21 cellular contexts compared by ENCODE assay signal in the genomic region with DNA sequence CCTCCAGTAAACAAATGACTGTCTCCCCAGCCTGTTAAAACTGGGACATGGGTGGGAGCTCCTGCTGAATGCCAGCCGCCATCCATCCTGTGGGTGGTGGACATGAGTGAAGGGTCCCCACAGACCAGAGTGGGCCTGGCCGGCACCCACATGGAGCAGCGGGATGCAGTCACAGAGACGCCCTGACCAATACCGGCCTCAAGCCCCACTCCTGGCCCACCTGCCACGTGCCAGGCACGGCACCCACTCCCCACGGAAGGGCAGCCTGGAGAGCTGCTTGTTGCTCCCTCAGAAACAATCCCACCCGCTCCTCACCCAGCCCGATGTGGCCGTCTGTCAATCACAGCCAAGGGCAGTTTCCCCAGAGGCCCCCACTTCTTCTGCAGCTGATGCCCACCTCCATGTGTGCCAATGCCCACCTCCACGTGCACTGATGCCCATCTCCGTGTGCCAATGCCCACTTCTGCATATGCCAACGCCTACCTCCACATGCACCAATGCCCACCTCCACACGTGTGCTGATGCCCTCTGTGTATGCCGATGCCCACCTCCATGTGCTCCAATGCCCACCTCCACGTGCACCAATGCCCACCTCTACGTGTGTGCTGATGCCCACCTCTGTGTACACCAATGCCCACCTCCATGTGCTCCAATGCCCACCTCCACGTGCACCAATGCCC.
"Had no signal": no experiment of that assay in that cellular context is flagged by ENCODE, and none has a peak within 500 bp of the region (broad histone marks: within the 10 kb centered on the region; RNA-seq: fewer than 3 reads in every experiment).

No MANE protein-coding gene starts in this region.

- H3K27ac ChIP-seq: epithelial cell of prostate, heart left ventricle, left lung, right lobe of liver, tibial artery had no signal

- H3K4me3 ChIP-seq: heart left ventricle, left lung, right lobe of liver, smooth muscle cell, tibial artery had no signal

- H3K36me3 ChIP-seq: right lobe of liver had no signal

- H3K27me3 ChIP-seq: heart left ventricle, left lung, right lobe of liver, tibial artery had no signal

- DNase-seq: activated CD4-positive, alpha-beta T cell treated with anti-CD3 and anti-CD28 coated beads for 36 hours; activated CD4-positive, alpha-beta T cell treated with anti-CD3 and anti-CD28 coated beads, Interleukin-2, amount 50 U/mL, for 4 hours; activated CD8-positive, alpha-beta memory T cell treated with anti-CD3 and anti-CD28 coated beads for 24 hours; activated CD8-positive, alpha-beta memory T cell treated with anti-CD3 and anti-CD28 coated beads, Interleukin-2, amount 50 U/mL, for 4 hours; activated naive CD4-positive, alpha-beta T cell treated with Interleukin-2 at 50 U/mL for 16 hours; activated naive CD8-positive, alpha-beta T cell treated with anti-CD3 and anti-CD28 coated beads, Interleukin-2, amount 10 ng/mL, durations not matched to agents 7 days and 5 days; activated T-cell treated with anti-CD3 and anti-CD28 coated beads, Interleukin-2, amount 50 U/mL, for 24 hours; amygdala; heart left ventricle; kidney glomerular epithelial cell; occipital lobe; stimulated activated CD4-positive, alpha-beta T cell treated with anti-CD3 and anti-CD28 coated beads, Interleukin-4, amount 100 ng/mL, for 24 hours; substantia nigra; T1000 had no signal

- H3K4me1 ChIP-seq: heart left ventricle, left lung, right lobe of liver, tibial artery had no signal

- ATAC-seq: activated CD4-positive, alpha-beta T cell treated with anti-CD3 and anti-CD28 coated beads for 36 hours; activated T-helper 17 cell treated with anti-CD3 and anti-CD28 coated beads, Interleukin-2, amount 50 U/mL, for 72 hours; left lung; WTC11 had no signal
